Comparison of ENCODE assay signal across 17 cellular contexts in the genomic region with DNA sequence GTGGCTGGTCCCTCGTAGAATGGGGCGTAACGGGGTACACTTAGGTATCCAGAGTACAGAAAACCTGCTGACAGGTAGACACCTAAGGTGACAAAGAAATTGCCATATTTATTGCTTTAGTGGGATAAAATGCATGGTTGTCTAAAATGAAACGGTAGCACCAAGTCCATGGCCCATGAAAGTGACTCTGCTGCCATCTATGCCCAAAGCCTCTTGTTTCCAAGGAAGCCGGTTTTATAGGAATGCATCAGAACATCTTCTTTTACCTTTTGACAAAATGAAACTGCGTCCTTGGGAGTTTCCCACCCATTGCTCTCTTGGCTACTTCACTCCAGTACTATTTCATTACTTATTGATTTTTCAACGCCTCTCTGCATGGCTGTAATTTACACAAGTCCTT.
DNase-seq lines count a peak whose midpoint lies in the region; ATAC-seq, FAIRE-seq and TF ChIP-seq lines count a peak whose summit lies in the region.
"Had no signal": no experiment of that assay in that cellular context is flagged by ENCODE, and none has a peak within 500 bp of the region (broad histone marks: within the 10 kb centered on the region; RNA-seq: fewer than 3 reads in every experiment).

No MANE protein-coding gene starts in this region.

- TF ChIP-seq EP300 in A549 (IDR thresholded peaks at IDR 0.05), result no peak

- H3K9me3 ChIP-seq in A549, result no peaks in the 10 kb centered on the region
- H3K9me3 ChIP-seq: BLaER1 treated with 17β-estradiol and CSF1 and Interleukin-3, amounts not matched to agents 10 nM and 100 nM had no signal

- TF ChIP-seq RAD21 in A549 (conservative IDR thresholded peaks at IDR 0.05 in 1 of 2, IDR thresholded peaks at IDR 0.05 in 1 of 2), result peak; percentile 34 to 50; a peak in 2 of 5 replicates

- no peaks in the 10 kb centered on the region for H3K4me1 ChIP-seq in A549

- CTCF ChIA-PET in A549 (lab: Yijun Ruan, JAX), result no interaction called here

- TF ChIP-seq CTCF in A549 (IDR thresholded peaks at IDR 0.05) (0 out of 3 replicates have a peak, but pooled peaks have one; percentile 26), C4-2B (conservative IDR thresholded peaks at IDR 0.05) (peak; percentile 23)

- WGBS in A549 (ENCODE audit: missing lambda C conversion rate), result 55% methylated on average over 7 of the region's 7 CpGs

- ATAC-seq in A549 (no peak), left ventricle myocardium superior (no peak)
- no peak for ATAC-seq in stimulated activated naive CD8-positive, alpha-beta T cell treated with anti-CD3 and anti-CD28 coated beads, Interleukin-15, Interleukin-2, amounts not matched to agents 100 U/mL and 50 U/mL, for 24 hours

- no peak overlapping the region for H3K27ac ChIP-seq in A549
- no peak overlapping the region for H3K27ac ChIP-seq in C4-2B
- H3K27ac ChIP-seq: BLaER1 treated with 17β-estradiol and CSF1 and Interleukin-3, amounts not matched to agents 10 nM and 100 nM; SK-N-MC had no signal

- POLR2A ChIA-PET in A549 (lab: Yijun Ruan, JAX), result no interaction called here

- intact Hi-C loops in left ventricle myocardium superior (cut with micrococcal nuclease), result loop anchor here (10.0 kb wide), 2 partner anchors 364 to 694 kb away; no protein-coding TSS in a partner anchor

- no peak for FAIRE-seq in A549 (lab: Jason Lieb, UNC)

- no peak overlapping the region for H3K4me2 ChIP-seq in A549

- no peak overlapping the region for H3K4me3 ChIP-seq in A549
- H3K4me3 ChIP-seq: BLaER1 treated with 17β-estradiol and CSF1 and Interleukin-3, amounts not matched to agents 10 nM and 100 nM; SK-N-MC had no signal

- no peak for TF ChIP-seq POLR2A in A549 (IDR thresholded peaks at IDR 0.05; ENCODE audit: low read length)

- DNase-seq in A549 (ENCODE audit: low read depth in 1 of 2, low spot score in 1 of 2) (peak in 1 of 2 experiments; percentile 24), NCI-H2227 (lab: John Stamatoyannopoulos, UW; ENCODE audit: unreplicated experiment) (peak; percentile 21), dermis blood vessel endothelial cell (peak; percentile 18), left ventricle myocardium superior (no peak), NCI-H2171 (lab: John Stamatoyannopoulos, UW) (no peak)
- no peak for DNase-seq in stimulated activated CD8-positive, alpha-beta memory T cell treated with anti-CD3 and anti-CD28 coated beads, Interleukin-4, amount 100 ng/mL, for 48 hours
- DNase-seq in stimulated activated naive CD8-positive, alpha-beta T cell treated with anti-CD3 and anti-CD28 coated beads, Interleukin-15, Interleukin-2, amounts not matched to agents 100 U/mL and 50 U/mL, for 24 hours, result no peak
- DNase-seq: DMS 273 treated with DMSO at 0.1 percent for 48 hours, H7, IMR-90, NCI-H1048, NCI-H1694, NCI-H510A, OCI-M1 had no signal

TF ChIP-seq in A549, 52 proteins besides CTCF, POLR2A, EP300 and RAD21:
- 0 out of 3 replicates have a peak, but pooled peaks have one; percentile 15 for TF ChIP-seq SMC3 (IDR thresholded peaks at IDR 0.05)
- TF ChIP-seq, protein P1, sequence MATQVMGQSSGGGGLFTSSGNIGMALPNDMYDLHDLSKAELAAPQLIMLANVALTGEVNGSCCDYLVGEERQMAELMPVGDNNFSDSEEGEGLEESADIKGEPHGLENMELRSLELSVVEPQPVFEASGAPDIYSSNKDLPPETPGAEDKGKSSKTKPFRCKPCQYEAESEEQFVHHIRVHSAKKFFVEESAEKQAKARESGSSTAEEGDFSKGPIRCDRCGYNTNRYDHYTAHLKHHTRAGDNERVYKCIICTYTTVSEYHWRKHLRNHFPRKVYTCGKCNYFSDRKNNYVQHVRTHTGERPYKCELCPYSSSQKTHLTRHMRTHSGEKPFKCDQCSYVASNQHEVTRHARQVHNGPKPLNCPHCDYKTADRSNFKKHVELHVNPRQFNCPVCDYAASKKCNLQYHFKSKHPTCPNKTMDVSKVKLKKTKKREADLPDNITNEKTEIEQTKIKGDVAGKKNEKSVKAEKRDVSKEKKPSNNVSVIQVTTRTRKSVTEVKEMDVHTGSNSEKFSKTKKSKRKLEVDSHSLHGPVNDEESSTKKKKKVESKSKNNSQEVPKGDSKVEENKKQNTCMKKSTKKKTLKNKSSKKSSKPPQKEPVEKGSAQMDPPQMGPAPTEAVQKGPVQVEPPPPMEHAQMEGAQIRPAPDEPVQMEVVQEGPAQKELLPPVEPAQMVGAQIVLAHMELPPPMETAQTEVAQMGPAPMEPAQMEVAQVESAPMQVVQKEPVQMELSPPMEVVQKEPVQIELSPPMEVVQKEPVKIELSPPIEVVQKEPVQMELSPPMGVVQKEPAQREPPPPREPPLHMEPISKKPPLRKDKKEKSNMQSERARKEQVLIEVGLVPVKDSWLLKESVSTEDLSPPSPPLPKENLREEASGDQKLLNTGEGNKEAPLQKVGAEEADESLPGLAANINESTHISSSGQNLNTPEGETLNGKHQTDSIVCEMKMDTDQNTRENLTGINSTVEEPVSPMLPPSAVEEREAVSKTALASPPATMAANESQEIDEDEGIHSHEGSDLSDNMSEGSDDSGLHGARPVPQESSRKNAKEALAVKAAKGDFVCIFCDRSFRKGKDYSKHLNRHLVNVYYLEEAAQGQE (IDR thresholded peaks at IDR 0.05), result no peak

Comparison
In these comparisons a context has a peak if more than half of its experiments do, and no peak if none do; other contexts are left out.
1. DNase-seq: peak in NCI-H2227 (single experiment) and dermis blood vessel endothelial cell (single experiment); none in stimulated activated CD8-positive, alpha-beta memory T cell treated with anti-CD3 and anti-CD28 coated beads, Interleukin-4, amount 100 ng/mL, for 48 hours (single experiment), left ventricle myocardium superior (single experiment), NCI-H2171 (single experiment) and stimulated activated naive CD8-positive, alpha-beta T cell treated with anti-CD3 and anti-CD28 coated beads, Interleukin-15, Interleukin-2, amounts not matched to agents 100 U/mL and 50 U/mL, for 24 hours (single experiment).